In genomic region chr6:161353208-161353613, GRCh38 we compare ENCODE assay signal across 10 cellular contexts.
DNase-seq lines count a peak whose midpoint lies in the region; ATAC-seq lines count a peak whose summit lies in the region.
"Had no signal": no experiment of that assay in that cellular context is flagged by ENCODE, and none has a peak within 500 bp of the region (broad histone marks: within the 10 kb centered on the region; RNA-seq: fewer than 3 reads in every experiment).

No MANE protein-coding gene starts in this region.

- DNase-seq in CD1c-positive myeloid dendritic cell (ENCODE audit: extremely low spot score) (peak; percentile 35), NCI-H226 (peak; percentile 13), medulla oblongata (ENCODE audit: extremely low spot score) (peak; percentile 75), HuH-7.5 (ENCODE audit: low spot score) (no peak)
- no peak for DNase-seq in stimulated activated naive B cell treated with anti-CD40 and anti-IgM and Interleukin-4, amounts not matched to agents 10 μg/mL and 1 μg/mL and 100 μg/mL, for 72 hours
- DNase-seq in activated CD4-positive, alpha-beta T cell treated with anti-CD3 and anti-CD28 coated beads for 4 hours = no peak
- DNase-seq in activated naive CD4-positive, alpha-beta T cell treated with anti-CD3 and anti-CD28 coated beads, Interleukin-2, amount 50 U/mL, for 72 hours (ENCODE audit: low spot score in 2 of 2) = no peak
- DNase-seq: activated T-cell treated with anti-CD3 and anti-CD28 coated beads for 4 hours; naive thymus-derived CD8-positive, alpha-beta T cell had no signal

- peaks cover 11 to 19% of the 10 kb centered on the region in 2 donors for H3K4me1 Mint-ChIP-seq in stimulated activated naive B cell treated with anti-CD40 and anti-IgM and Interleukin-4, amounts not matched to agents 10 μg/mL and 1 μg/mL and 100 μg/mL, for 72 hours

- peaks cover 6 to 8% of the 10 kb centered on the region in 2 donors for H3K9me3 Mint-ChIP-seq in stimulated activated naive B cell treated with anti-CD40 and anti-IgM and Interleukin-4, amounts not matched to agents 10 μg/mL and 1 μg/mL and 100 μg/mL, for 72 hours
- no peaks in the 10 kb centered on the region for H3K9me3 Mint-ChIP-seq in activated naive CD4-positive, alpha-beta T cell treated with anti-CD3 and anti-CD28 coated beads, Interleukin-2, amount 50 U/mL, for 72 hours
- H3K9me3 Mint-ChIP-seq: naive thymus-derived CD8-positive, alpha-beta T cell had no signal

- ATAC-seq in stimulated activated naive B cell treated with anti-CD40 and anti-IgM and Interleukin-4, amounts not matched to agents 10 μg/mL and 1 μg/mL and 100 μg/mL, for 72 hours (replicated peaks) = no peak
- no peak for ATAC-seq in activated naive CD4-positive, alpha-beta T cell treated with anti-CD3 and anti-CD28 coated beads, Interleukin-2, amount 50 U/mL, for 72 hours
- ATAC-seq: naive thymus-derived CD8-positive, alpha-beta T cell had no signal

- H3K27ac ChIP-seq in cingulate gyrus (ENCODE audit: low read depth, low read length) = peak overlapping the region; percentile 47

- peaks cover 0 to 15% of the 10 kb centered on the region in 2 donors for H3K27me3 Mint-ChIP-seq in stimulated activated naive B cell treated with anti-CD40 and anti-IgM and Interleukin-4, amounts not matched to agents 10 μg/mL and 1 μg/mL and 100 μg/mL, for 72 hours
- H3K27me3 Mint-ChIP-seq: naive thymus-derived CD8-positive, alpha-beta T cell had no signal

- no peak overlapping the region for H3K27ac Mint-ChIP-seq in stimulated activated naive B cell treated with anti-CD40 and anti-IgM and Interleukin-4, amounts not matched to agents 10 μg/mL and 1 μg/mL and 100 μg/mL, for 72 hours
- H3K27ac Mint-ChIP-seq in activated naive CD4-positive, alpha-beta T cell treated with anti-CD3 and anti-CD28 coated beads, Interleukin-2, amount 50 U/mL, for 72 hours = no peak overlapping the region
- H3K27ac Mint-ChIP-seq: naive thymus-derived CD8-positive, alpha-beta T cell had no signal

- peaks cover 0 to 6% of the 10 kb centered on the region in 2 donors for H3K36me3 Mint-ChIP-seq in stimulated activated naive B cell treated with anti-CD40 and anti-IgM and Interleukin-4, amounts not matched to agents 10 μg/mL and 1 μg/mL and 100 μg/mL, for 72 hours
- H3K36me3 Mint-ChIP-seq in activated naive CD4-positive, alpha-beta T cell treated with anti-CD3 and anti-CD28 coated beads, Interleukin-2, amount 50 U/mL, for 72 hours = no peaks in the 10 kb centered on the region
- H3K36me3 Mint-ChIP-seq: naive thymus-derived CD8-positive, alpha-beta T cell had no signal

- no peak overlapping the region for H3K4me3 Mint-ChIP-seq in stimulated activated naive B cell treated with anti-CD40 and anti-IgM and Interleukin-4, amounts not matched to agents 10 μg/mL and 1 μg/mL and 100 μg/mL, for 72 hours
- H3K4me3 Mint-ChIP-seq: naive thymus-derived CD8-positive, alpha-beta T cell had no signal

Comparison
In these comparisons a context has a peak if more than half of its experiments do, and no peak if none do; other contexts are left out.
1. DNase-seq: peak in CD1c-positive myeloid dendritic cell (single experiment), NCI-H226 (single experiment) and medulla oblongata (single experiment); none in HuH-7.5 (single experiment), stimulated activated naive B cell treated with anti-CD40 and anti-IgM and Interleukin-4, amounts not matched to agents 10 μg/mL and 1 μg/mL and 100 μg/mL, for 72 hours (single experiment), activated CD4-positive, alpha-beta T cell treated with anti-CD3 and anti-CD28 coated beads for 4 hours (0 of 2) and activated naive CD4-positive, alpha-beta T cell treated with anti-CD3 and anti-CD28 coated beads, Interleukin-2, amount 50 U/mL, for 72 hours (0 of 2).